In the genomic region with DNA sequence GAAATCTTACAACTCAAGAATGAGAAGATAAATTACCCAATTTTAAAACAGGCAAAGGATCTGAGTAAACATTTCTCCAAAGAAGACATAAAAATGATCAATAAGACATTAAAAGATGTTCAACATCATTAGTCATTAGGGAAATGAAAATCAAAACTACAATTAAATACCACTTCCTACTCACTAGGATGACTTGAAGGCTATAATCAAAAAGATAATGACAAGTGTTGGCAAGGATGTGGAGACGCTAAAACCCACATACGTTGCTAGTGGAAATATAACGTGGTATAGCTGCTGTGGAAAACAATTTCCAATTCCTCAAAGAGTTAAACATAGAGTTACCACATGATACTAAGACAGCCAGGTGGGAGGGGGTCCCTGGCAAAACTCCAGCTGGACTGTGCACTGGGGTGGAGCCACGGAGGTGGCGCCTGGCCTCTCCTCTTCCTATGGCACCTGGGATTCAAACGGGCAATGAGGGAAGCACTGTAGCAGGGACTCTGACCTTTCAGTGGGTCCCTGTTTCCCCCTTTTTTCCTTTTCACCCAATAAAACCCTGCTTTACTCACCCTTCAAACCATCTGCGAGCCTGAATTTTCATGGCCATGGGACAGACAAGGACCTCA, we compare ENCODE assay signal across 27 cellular contexts. TPM values are rescaled to one million over a fixed set of nuclear protein-coding genes. Genes with fewer than 3 reads are reported as not detected.
DNase-seq lines count a peak whose midpoint lies in the region; ATAC-seq and TF ChIP-seq lines count a peak whose summit lies in the region.
"Had no signal": no experiment of that assay in that cellular context is flagged by ENCODE, and none has a peak within 500 bp of the region (broad histone marks: within the 10 kb centered on the region; RNA-seq: fewer than 3 reads in every experiment).

No MANE protein-coding gene starts in this region.

- intact Hi-C loops in activated CD4-positive, alpha-beta memory T cell treated with anti-CD3 and anti-CD28 coated beads for 36 hours (cut with micrococcal nuclease), result no loop called here
- intact Hi-C loops in mammary epithelial cell (cut with micrococcal nuclease), result no loop called here

- H2AFZ ChIP-seq in mammary epithelial cell (ENCODE audit: low read depth, low read length), result no peak overlapping the region

- ATAC-seq in stimulated activated effector memory CD8-positive, alpha-beta T cell treated with anti-CD3 and anti-CD28 coated beads, Interleukin-12 subunit alpha, Interleukin-12 subunit beta, amount 100 ng/mL, for 72 hours, result peak; percentile 66
- ATAC-seq: A549, gastroesophageal sphincter had no signal

- no peak overlapping the region for H3K4me3 Mint-ChIP-seq in activated CD4-positive, alpha-beta memory T cell treated with anti-CD3 and anti-CD28 coated beads for 36 hours
- no peak overlapping the region for H3K4me3 Mint-ChIP-seq in activated CD4-positive, alpha-beta memory T cell treated with anti-CD3 and anti-CD28 coated beads, Interleukin-2, amount 10 ng/mL, durations not matched to agents 7 days and 5 days
- peak overlapping the region; percentile 27 for H3K4me3 Mint-ChIP-seq in activated naive CD8-positive, alpha-beta T cell treated with anti-CD3 and anti-CD28 coated beads for 36 hours
- no peak overlapping the region for H3K4me3 Mint-ChIP-seq in stimulated activated effector memory CD8-positive, alpha-beta T cell treated with anti-CD3 and anti-CD28 coated beads, Interleukin-12 subunit alpha, Interleukin-12 subunit beta, amount 100 ng/mL, for 72 hours
- H3K4me3 Mint-ChIP-seq in HFFc6, result no peak overlapping the region
- H3K4me3 Mint-ChIP-seq: activated naive CD8-positive, alpha-beta T cell; activated T-helper 1 cell treated with anti-CD3 and anti-CD28 coated beads, Interleukin-12 subunit alpha, Interleukin-12 subunit beta, Interleukin-2, Interleukin-4 antibody, amounts not matched to agents 30 ng/mL and 10 ng/mL and 1 ng/mL, durations not matched to agents 14 hours and 24 hours and 36 hours; CD4-positive, CD25-positive, alpha-beta regulatory T cell had no signal

- H3K9me3 Mint-ChIP-seq in activated CD4-positive, alpha-beta memory T cell treated with anti-CD3 and anti-CD28 coated beads for 36 hours, result no peaks in the 10 kb centered on the region
- H3K9me3 Mint-ChIP-seq in activated CD4-positive, alpha-beta memory T cell treated with anti-CD3 and anti-CD28 coated beads, Interleukin-2, amount 10 ng/mL, durations not matched to agents 7 days and 5 days, result no peaks in the 10 kb centered on the region
- peaks cover 2% of the 10 kb centered on the region for H3K9me3 Mint-ChIP-seq in activated naive CD8-positive, alpha-beta T cell treated with anti-CD3 and anti-CD28 coated beads for 36 hours
- H3K9me3 Mint-ChIP-seq in stimulated activated effector memory CD8-positive, alpha-beta T cell treated with anti-CD3 and anti-CD28 coated beads, Interleukin-12 subunit alpha, Interleukin-12 subunit beta, amount 100 ng/mL, for 72 hours, result no peaks in the 10 kb centered on the region
- no peaks in the 10 kb centered on the region for H3K9me3 Mint-ChIP-seq in HFFc6
- H3K9me3 Mint-ChIP-seq: activated T-helper 1 cell treated with anti-CD3 and anti-CD28 coated beads, Interleukin-12 subunit alpha, Interleukin-12 subunit beta, Interleukin-2, Interleukin-4 antibody, amounts not matched to agents 30 ng/mL and 10 ng/mL and 1 ng/mL, durations not matched to agents 14 hours and 24 hours and 36 hours; CD4-positive, CD25-positive, alpha-beta regulatory T cell had no signal

- H4K20me1 ChIP-seq in mammary epithelial cell (ENCODE audit: insufficient read depth, low read length), result no peaks in the 10 kb centered on the region

- H3K4me2 ChIP-seq in mammary epithelial cell (ENCODE audit: insufficient read depth, low read depth, low read length), result no peak overlapping the region
- H3K4me2 ChIP-seq: A549 had no signal

- CTCF ChIA-PET in activated CD4-positive, alpha-beta memory T cell treated with anti-CD3 and anti-CD28 coated beads for 36 hours (lab: Charles Lee), result no interaction called here
- CTCF ChIA-PET in activated CD4-positive, alpha-beta memory T cell treated with anti-CD3 and anti-CD28 coated beads, Interleukin-2, amount 10 ng/mL, durations not matched to agents 7 days and 5 days (lab: Charles Lee), result no interaction called here
- CTCF ChIA-PET in mammary epithelial cell (lab: Charles Lee; ENCODE audit: low non-redundant PET), result no interaction called here

- no peak overlapping the region for H3K4me3 ChIP-seq in GM12865 (ENCODE audit: low read depth, low read length)
- no peak overlapping the region for H3K4me3 ChIP-seq in mammary epithelial cell (replicated peaks in 1 of 3; ENCODE audit: insufficient read depth in 1 of 3, low read depth in 2 of 3, low read length in 3 of 3)
- H3K4me3 ChIP-seq: A549, ascending aorta, gastroesophageal sphincter, SJSA1, thoracic aorta had no signal

- 73% methylated on average over 7 of the region's 7 CpGs for WGBS in mammary epithelial cell (ENCODE audit: low coverage, missing lambda C conversion rate)

- H3K9ac ChIP-seq in mammary epithelial cell (ENCODE audit: insufficient read depth, low read length), result no peak overlapping the region

- POLR2A ChIA-PET in activated CD4-positive, alpha-beta memory T cell treated with anti-CD3 and anti-CD28 coated beads for 36 hours (lab: Charles Lee), result interaction anchor here (0.5 to 0.8 kb wide), 2 partner anchors 438 to 486 kb away, joined by 3 read pairs; no protein-coding TSS in a partner anchor
- POLR2A ChIA-PET in activated CD4-positive, alpha-beta memory T cell treated with anti-CD3 and anti-CD28 coated beads, Interleukin-2, amount 10 ng/mL, durations not matched to agents 7 days and 5 days (lab: Charles Lee), result no interaction called here

- peaks cover 22% of the 10 kb centered on the region for H3K4me1 ChIP-seq in mammary epithelial cell (ENCODE audit: insufficient read depth, low read length)

- peaks cover 28% of the 10 kb centered on the region for H3K4me1 Mint-ChIP-seq in activated CD4-positive, alpha-beta memory T cell treated with anti-CD3 and anti-CD28 coated beads for 36 hours (ENCODE audit: low read depth)
- H3K4me1 Mint-ChIP-seq in activated CD4-positive, alpha-beta memory T cell treated with anti-CD3 and anti-CD28 coated beads, Interleukin-2, amount 10 ng/mL, durations not matched to agents 7 days and 5 days, result peaks cover 44% of the 10 kb centered on the region
- peaks cover 39% of the 10 kb centered on the region for H3K4me1 Mint-ChIP-seq in activated naive CD8-positive, alpha-beta T cell treated with anti-CD3 and anti-CD28 coated beads for 36 hours
- H3K4me1 Mint-ChIP-seq in stimulated activated effector memory CD8-positive, alpha-beta T cell treated with anti-CD3 and anti-CD28 coated beads, Interleukin-12 subunit alpha, Interleukin-12 subunit beta, amount 100 ng/mL, for 72 hours, result peaks cover 33% of the 10 kb centered on the region
- peaks cover 50% of the 10 kb centered on the region for H3K4me1 Mint-ChIP-seq in HFFc6 (ENCODE audit: low read depth)

- dilution Hi-C loops in mammary epithelial cell (cut with HindIII; ENCODE audit: low sequenced_read_pairs), result no loop called here

- TF ChIP-seq CTCF in GM12865 (IDR thresholded peaks at IDR 0.05; ENCODE audit: insufficient read depth, low read depth, low read length, missing control alignments) (no peak), mammary epithelial cell (conservative IDR thresholded peaks at IDR 0.05 in 1 of 2, IDR thresholded peaks at IDR 0.05 in 1 of 2; ENCODE audit: extremely low read depth in 1 of 2, insufficient read depth in 1 of 2, low read depth in 1 of 2, low read length in 2 of 2) (no peak), HFFc6 (IDR thresholded peaks at IDR 0.05) (no peak), GM10266 (IDR thresholded peaks at IDR 0.05; ENCODE audit: control insufficient read depth, insufficient read depth, low read depth, missing control alignments) (no peak)

- H3K36me3 ChIP-seq in mammary epithelial cell (ENCODE audit: insufficient read depth, low read length), result no peaks in the 10 kb centered on the region
- H3K36me3 ChIP-seq: ascending aorta, gastroesophageal sphincter, thoracic aorta had no signal

- H3K27me3 Mint-ChIP-seq in activated CD4-positive, alpha-beta memory T cell treated with anti-CD3 and anti-CD28 coated beads for 36 hours, result no peaks in the 10 kb centered on the region
- H3K27me3 Mint-ChIP-seq in activated CD4-positive, alpha-beta memory T cell treated with anti-CD3 and anti-CD28 coated beads, Interleukin-2, amount 10 ng/mL, durations not matched to agents 7 days and 5 days, result no peaks in the 10 kb centered on the region
- no peaks in the 10 kb centered on the region for H3K27me3 Mint-ChIP-seq in activated naive CD8-positive, alpha-beta T cell treated with anti-CD3 and anti-CD28 coated beads for 36 hours
- H3K27me3 Mint-ChIP-seq in HFFc6 (ENCODE audit: insufficient read depth), result no peaks in the 10 kb centered on the region
- H3K27me3 Mint-ChIP-seq: activated naive CD8-positive, alpha-beta T cell; CD4-positive, CD25-positive, alpha-beta regulatory T cell had no signal

- in situ Hi-C loops in mammary epithelial cell (cut with MboI; ENCODE audit: low sequenced_read_pairs in 2 of 2), result no loop called here

- H3K79me2 ChIP-seq in mammary epithelial cell (ENCODE audit: insufficient read depth, low read length), result no peaks in the 10 kb centered on the region

- no TSS peak for BruUV-seq in mammary epithelial cell (replicated peaks; lab: Mats Ljungman, UMichigan)

- no peaks in the 10 kb centered on the region for H3K27me3 ChIP-seq in mammary epithelial cell (ENCODE audit: insufficient read depth, low read length)
- H3K27me3 ChIP-seq: ascending aorta, gastroesophageal sphincter, SJSA1 had no signal

- H3K27ac ChIP-seq in mammary epithelial cell (ENCODE audit: insufficient read depth, low read depth, low read length), result no peak overlapping the region
- H3K27ac ChIP-seq: A549, ascending aorta, SJSA1, thoracic aorta had no signal

- DNase-seq in activated CD4-positive, alpha-beta memory T cell treated with anti-CD3 and anti-CD28 coated beads for 36 hours, result peak; percentile 10
- DNase-seq in activated CD4-positive, alpha-beta memory T cell treated with anti-CD3 and anti-CD28 coated beads, Interleukin-2, amount 10 ng/mL, durations not matched to agents 7 days and 5 days, result no peak
- DNase-seq in GM12865 (ENCODE audit: low read depth) (peak; percentile 13), mammary epithelial cell (no peak), HFFc6 (no peak), GM10266 (ENCODE audit: extremely low spot score) (no peak)
- peak; percentile 33 for DNase-seq in activated naive CD8-positive, alpha-beta T cell treated with anti-CD3 and anti-CD28 coated beads for 36 hours
- DNase-seq in stimulated activated effector memory CD8-positive, alpha-beta T cell treated with anti-CD3 and anti-CD28 coated beads, Interleukin-12 subunit alpha, Interleukin-12 subunit beta, amount 100 ng/mL, for 72 hours (ENCODE audit: low spot score in 2 of 2), result no peak
- DNase-seq: activated CD4-positive, alpha-beta T cell treated with anti-CD3 and anti-CD28 coated beads for 48 hours; effector CD8-positive, alpha-beta T cell; H7; Karpas-422; NCI-H1417 treated with DMSO at 0.1 percent for 48 hours; NCI-H2081 treated with DMSO at 0.1 percent for 48 hours; NCI-H226; NCI-H82; RPMI8226; stimulated activated naive CD4-positive, alpha-beta T cell treated with Interleukin-2 at 50 U/mL for 16 hours; T-helper 9 cell had no signal

- no peak overlapping the region for H3K27ac Mint-ChIP-seq in activated CD4-positive, alpha-beta memory T cell treated with anti-CD3 and anti-CD28 coated beads for 36 hours
- H3K27ac Mint-ChIP-seq in activated CD4-positive, alpha-beta memory T cell treated with anti-CD3 and anti-CD28 coated beads, Interleukin-2, amount 10 ng/mL, durations not matched to agents 7 days and 5 days, result no peak overlapping the region
- peak overlapping the region; percentile 78 for H3K27ac Mint-ChIP-seq in activated naive CD8-positive, alpha-beta T cell treated with anti-CD3 and anti-CD28 coated beads for 36 hours
- no peak overlapping the region for H3K27ac Mint-ChIP-seq in stimulated activated effector memory CD8-positive, alpha-beta T cell treated with anti-CD3 and anti-CD28 coated beads, Interleukin-12 subunit alpha, Interleukin-12 subunit beta, amount 100 ng/mL, for 72 hours
- no peak overlapping the region for H3K27ac Mint-ChIP-seq in HFFc6
- H3K27ac Mint-ChIP-seq: activated naive CD8-positive, alpha-beta T cell; activated T-helper 1 cell treated with anti-CD3 and anti-CD28 coated beads, Interleukin-12 subunit alpha, Interleukin-12 subunit beta, Interleukin-2, Interleukin-4 antibody, amounts not matched to agents 30 ng/mL and 10 ng/mL and 1 ng/mL, durations not matched to agents 14 hours and 24 hours and 36 hours; CD4-positive, CD25-positive, alpha-beta regulatory T cell had no signal

- no peaks in the 10 kb centered on the region for H3K9me3 ChIP-seq in mammary epithelial cell (replicated peaks; ENCODE audit: insufficient read depth, low read length)
- H3K9me3 ChIP-seq: A549, ascending aorta, gastroesophageal sphincter, SJSA1, thoracic aorta had no signal

- no peaks in the 10 kb centered on the region for H3K36me3 Mint-ChIP-seq in activated CD4-positive, alpha-beta memory T cell treated with anti-CD3 and anti-CD28 coated beads for 36 hours
- peaks cover 2% of the 10 kb centered on the region for H3K36me3 Mint-ChIP-seq in activated CD4-positive, alpha-beta memory T cell treated with anti-CD3 and anti-CD28 coated beads, Interleukin-2, amount 10 ng/mL, durations not matched to agents 7 days and 5 days (ENCODE audit: low read depth)
- H3K36me3 Mint-ChIP-seq in activated naive CD8-positive, alpha-beta T cell treated with anti-CD3 and anti-CD28 coated beads for 36 hours, result peaks cover 10% of the 10 kb centered on the region
- H3K36me3 Mint-ChIP-seq in stimulated activated effector memory CD8-positive, alpha-beta T cell treated with anti-CD3 and anti-CD28 coated beads, Interleukin-12 subunit alpha, Interleukin-12 subunit beta, amount 100 ng/mL, for 72 hours, result no peaks in the 10 kb centered on the region
- H3K36me3 Mint-ChIP-seq in HFFc6 (ENCODE audit: low read depth), result no peaks in the 10 kb centered on the region

RNA-seq across cellular contexts. Expression of a gene that starts 5.9 kb away (rescaled TPM):
- 1 to 10 TPM; 9.3 to 9.9 TPM for total RNA-seq in activated CD4-positive, alpha-beta memory T cell treated with anti-CD3 and anti-CD28 coated beads for 36 hours
- 10 to 100 TPM; 10.5 to 11.1 TPM for total RNA-seq in activated CD4-positive, alpha-beta memory T cell treated with anti-CD3 and anti-CD28 coated beads, Interleukin-2, amount 10 ng/mL, durations not matched to agents 7 days and 5 days
- 10 to 100 TPM; 10.4 to 11.7 TPM for total RNA-seq in activated naive CD8-positive, alpha-beta T cell treated with anti-CD3 and anti-CD28 coated beads for 36 hours
- total RNA-seq in mammary epithelial cell, result 1 to 10 TPM; 5.4 to 7.8 TPM
- polyA plus RNA-seq in mammary epithelial cell, result 5.0 TPM
- polyA minus RNA-seq in mammary epithelial cell, result 5.4 TPM
- total RNA-seq in HFFc6 (2021; fragmentation: NEBNext Ultra II Directional; extraction: Animal tissue kit (Norgen Biotek cat#: 25700)), result 10 to 100 TPM; 24.4 to 32.7 (median 27.8) TPM

Comparison
In these comparisons a context has a peak if more than half of its experiments do, and no peak if none do; other contexts are left out.
1. DNase-seq: peak in activated CD4-positive, alpha-beta memory T cell treated with anti-CD3 and anti-CD28 coated beads for 36 hours (single experiment), GM12865 (single experiment) and activated naive CD8-positive, alpha-beta T cell treated with anti-CD3 and anti-CD28 coated beads for 36 hours (single experiment); none in activated CD4-positive, alpha-beta memory T cell treated with anti-CD3 and anti-CD28 coated beads, Interleukin-2, amount 10 ng/mL, durations not matched to agents 7 days and 5 days (single experiment), stimulated activated effector memory CD8-positive, alpha-beta T cell treated with anti-CD3 and anti-CD28 coated beads, Interleukin-12 subunit alpha, Interleukin-12 subunit beta, amount 100 ng/mL, for 72 hours (0 of 2), mammary epithelial cell (single experiment), HFFc6 (single experiment) and GM10266 (single experiment).